8 cellular contexts compared by ENCODE assay signal in the genomic region with DNA sequence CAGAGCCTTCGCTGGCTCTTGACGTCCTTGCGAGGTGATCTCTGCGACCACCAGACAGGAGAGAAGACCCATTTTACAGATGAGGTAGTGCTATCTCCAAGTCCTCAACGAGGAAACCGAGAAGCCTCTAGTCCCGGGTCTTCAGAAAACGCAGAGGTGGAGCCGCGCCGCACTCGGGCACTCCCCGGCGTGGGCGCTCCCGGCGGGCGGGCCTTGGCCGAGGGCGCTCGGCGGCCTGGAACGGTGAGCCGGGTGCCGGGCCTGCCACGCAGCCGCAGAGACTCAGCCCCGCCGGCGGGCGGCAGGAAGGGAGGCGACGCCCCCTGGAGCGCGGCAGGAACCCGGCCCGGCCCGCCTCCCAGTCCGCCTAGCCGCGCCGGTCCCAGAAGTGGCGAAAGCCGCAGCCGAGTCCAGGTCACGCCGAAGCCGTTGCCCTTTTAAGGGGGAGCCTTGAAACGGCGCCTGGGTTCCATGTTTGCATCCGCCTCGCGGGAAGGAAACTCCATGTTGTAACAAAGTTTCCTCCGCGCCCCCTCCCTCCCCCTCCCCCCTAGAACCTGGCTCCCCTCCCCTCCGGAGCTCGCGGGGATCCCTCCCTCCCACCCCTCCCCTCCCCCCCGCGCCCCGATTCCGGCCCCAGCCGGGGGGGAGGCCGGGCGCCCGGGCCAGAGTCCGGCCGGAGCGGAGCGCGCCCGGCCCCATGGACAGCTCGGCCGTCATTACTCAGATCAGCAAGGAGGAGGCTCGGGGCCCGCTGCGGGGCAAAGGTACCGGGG. TPM values are rescaled to one million over a fixed set of nuclear protein-coding genes. Genes with fewer than 3 reads are reported as not detected.
DNase-seq lines count a peak whose midpoint lies in the region; ATAC-seq and TF ChIP-seq lines count a peak whose summit lies in the region.

A gene with protein sequence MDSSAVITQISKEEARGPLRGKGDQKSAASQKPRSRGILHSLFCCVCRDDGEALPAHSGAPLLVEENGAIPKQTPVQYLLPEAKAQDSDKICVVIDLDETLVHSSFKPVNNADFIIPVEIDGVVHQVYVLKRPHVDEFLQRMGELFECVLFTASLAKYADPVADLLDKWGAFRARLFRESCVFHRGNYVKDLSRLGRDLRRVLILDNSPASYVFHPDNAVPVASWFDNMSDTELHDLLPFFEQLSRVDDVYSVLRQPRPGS (plus strand): TSS at position 478 of the 776 bp plus-strand sequence. CDS start 223 bp downstream, at position 701.

- peak within 1 kb of the TSS; percentile 86 for H3K27ac Mint-ChIP-seq in activated CD4-positive, alpha-beta T cell treated with anti-CD3 and anti-CD28 coated beads for 36 hours
- peak within 1 kb of the TSS; percentile 92 for H3K27ac Mint-ChIP-seq in chondrocyte (ENCODE audit: unreplicated experiment)

- POLR2A ChIA-PET in activated CD4-positive, alpha-beta T cell treated with anti-CD3 and anti-CD28 coated beads for 36 hours (lab: Charles Lee) = interaction anchor here (1.1 kb wide), 1 partner anchor 113 kb away, joined by 5 read pairs; no protein-coding TSS in a partner anchor

- H3K27me3 Mint-ChIP-seq in activated CD4-positive, alpha-beta T cell treated with anti-CD3 and anti-CD28 coated beads for 36 hours = peaks cover 6% of the 10 kb centered on the region
- H3K27me3 Mint-ChIP-seq in chondrocyte (ENCODE audit: low read depth) = no peaks in the 10 kb centered on the region

- DNase-seq in AG09319 (ENCODE audit: extremely low read depth, low read depth) = peak; percentile 94
- peak; percentile 88 for DNase-seq in NCI-H510A treated with DMSO at 0.1 percent for 48 hours (lab: John Stamatoyannopoulos, UW)
- DNase-seq in activated CD4-positive, alpha-beta T cell treated with anti-CD3 and anti-CD28 coated beads for 36 hours = peak; percentile 95
- no peak for DNase-seq in chondrocyte (ENCODE audit: low spot score)
- DNase-seq in kidney glomerular epithelial cell (lab: John Stamatoyannopoulos, UW) = peak; percentile 79
- peak; percentile 74 to 87 for DNase-seq in stimulated activated CD4-positive, alpha-beta T cell treated with anti-CD3 and anti-CD28 coated beads, Interleukin-1b, Interleukin-23, amount 100 ng/mL, for 1 hour (ENCODE audit: low read depth in 2 of 2)

- peaks cover 15% of the 10 kb centered on the region for H3K36me3 Mint-ChIP-seq in activated CD4-positive, alpha-beta T cell treated with anti-CD3 and anti-CD28 coated beads for 36 hours (ENCODE audit: low read depth)
- H3K36me3 Mint-ChIP-seq in chondrocyte (ENCODE audit: low read depth) = peaks cover 10% of the 10 kb centered on the region

- H3K9me3 Mint-ChIP-seq in activated CD4-positive, alpha-beta T cell treated with anti-CD3 and anti-CD28 coated beads for 36 hours (ENCODE audit: low read depth) = no peaks in the 10 kb centered on the region
- no peaks in the 10 kb centered on the region for H3K9me3 Mint-ChIP-seq in chondrocyte (ENCODE audit: low read depth)

- TF ChIP-seq CTCF in AG09319 (IDR thresholded peaks at IDR 0.05; ENCODE audit: low read depth, low read length) (no peak), chondrocyte (IDR thresholded peaks at IDR 0.05) (peak; percentile 24)

- ATAC-seq in GM19043 (IDR thresholded peaks at IDR 0.05; ENCODE audit: low read depth, unreplicated experiment) = peak; percentile 29
- peak; percentile 42 for ATAC-seq in HG03354 (IDR thresholded peaks at IDR 0.05; ENCODE audit: poor library complexity, severe bottlenecking, unreplicated experiment)
- peak; percentile 46 for ATAC-seq in activated CD4-positive, alpha-beta T cell treated with anti-CD3 and anti-CD28 coated beads for 36 hours

- CTCF ChIA-PET in activated CD4-positive, alpha-beta T cell treated with anti-CD3 and anti-CD28 coated beads for 36 hours (lab: Charles Lee) = interaction anchor here (1.2 kb wide), 1 partner anchor 10 kb away, joined by 3 read pairs; no protein-coding TSS in a partner anchor

- H3K4me3 Mint-ChIP-seq in activated CD4-positive, alpha-beta T cell treated with anti-CD3 and anti-CD28 coated beads for 36 hours = peak within 1 kb of the TSS; percentile 85
- H3K4me3 Mint-ChIP-seq in chondrocyte (ENCODE audit: unreplicated experiment) = peak within 1 kb of the TSS; percentile 95

- H3K4me1 Mint-ChIP-seq in activated CD4-positive, alpha-beta T cell treated with anti-CD3 and anti-CD28 coated beads for 36 hours = peaks cover 36% of the 10 kb centered on the region
- H3K4me1 Mint-ChIP-seq in chondrocyte (ENCODE audit: low read depth) = peaks cover 33% of the 10 kb centered on the region

- intact Hi-C loops in activated CD4-positive, alpha-beta T cell treated with anti-CD3 and anti-CD28 coated beads for 36 hours (cut with DNase I, micrococcal nuclease) = loop anchor here (2.0 to 10.0 kb wide), 6 partner anchors 42 to 1987 kb away; a partner anchor contains a TSS

RNA-seq across cellular contexts. Expression of the gene that starts here (rescaled TPM):
- 10 to 100 TPM; 57.7 to 65.4 TPM for total RNA-seq in activated CD4-positive, alpha-beta T cell treated with anti-CD3 and anti-CD28 coated beads for 36 hours
- 85.0 to 97.8 TPM (median 95.3 TPM) in 3 replicates for total RNA-seq in chondrocyte
